8 cellular contexts compared by ENCODE assay signal in genomic region chr7:120272896-120273475, GRCh38. TPM values are rescaled to one million over a fixed set of nuclear protein-coding genes. Genes with fewer than 3 reads are reported as not detected.
A peak's percentile ranks its signal among the peaks of the same experiment; 100 is the strongest.
DNase-seq lines count a peak whose midpoint lies in the region; ATAC-seq and TF ChIP-seq lines count a peak whose summit lies in the region.

Gene KCND2, plus strand, starts transcription at chr7:120273175.

- H3K9ac ChIP-seq in neural progenitor cell, result no peak within 1 kb of the TSS

- H3K4me1 Mint-ChIP-seq in T-helper 2 cell treated with Interferon-gamma antibody and Interleukin-4, amounts not matched to agents 5 μg/mL and 100 μg/mL, for 36 hours (ENCODE audit: low read depth), result peaks cover 4% of the 10 kb centered on the region
- H3K4me1 Mint-ChIP-seq in neural progenitor cell, result peaks cover 7% of the 10 kb centered on the region

- H3K27me3 ChIP-seq in esophagus (ENCODE audit: control insufficient read depth in 1 of 2, insufficient read depth in 2 of 2, low read length in 2 of 2), result no peaks in the 10 kb centered on the region
- H3K27me3 ChIP-seq in neural progenitor cell, result peaks cover 26% of the 10 kb centered on the region

- no peak within 1 kb of the TSS for H3K27ac ChIP-seq in esophagus (ENCODE audit: low read depth in 2 of 2, low read length in 1 of 2)
- H3K27ac ChIP-seq in neural progenitor cell, result no peak within 1 kb of the TSS

- ATAC-seq in HG02885 (IDR thresholded peaks at IDR 0.05; ENCODE audit: poor library complexity, unreplicated experiment), result peak; percentile 41
- ATAC-seq in esophagus mucosa, result no peak

- peaks cover 2% of the 10 kb centered on the region for H3K36me3 Mint-ChIP-seq in T-helper 2 cell treated with Interferon-gamma antibody and Interleukin-4, amounts not matched to agents 5 μg/mL and 100 μg/mL, for 36 hours (ENCODE audit: low read depth)
- H3K36me3 Mint-ChIP-seq in neural progenitor cell, result no peaks in the 10 kb centered on the region

- TF ChIP-seq CTCF in neural progenitor cell (IDR thresholded peaks at IDR 0.05), result no peak

- H4K20me1 ChIP-seq in neural progenitor cell (ENCODE audit: low read depth), result no peaks in the 10 kb centered on the region

- H3K4me2 ChIP-seq in neural progenitor cell, result peak within 1 kb of the TSS; percentile 85

- no peaks in the 10 kb centered on the region for H3K79me2 ChIP-seq in neural progenitor cell (ENCODE audit: low read depth)

- 1 to 2% methylated on average over 48 to 59 of the region's 59 CpGs for WGBS in esophagus, 2 donors

- H3K36me3 ChIP-seq in esophagus (ENCODE audit: control insufficient read depth in 2 of 2, insufficient read depth in 2 of 2, low read length in 1 of 2), result no peaks in the 10 kb centered on the region
- H3K36me3 ChIP-seq in neural progenitor cell, result no peaks in the 10 kb centered on the region

- H3K9me3 ChIP-seq in esophagus (ENCODE audit: control insufficient read depth in 2 of 2, insufficient read depth in 1 of 2, low read depth in 1 of 2, low read length in 1 of 2), result no peaks in the 10 kb centered on the region
- H3K9me3 ChIP-seq in neural progenitor cell (ENCODE audit: low read depth), result no peaks in the 10 kb centered on the region

- H2AFZ ChIP-seq in neural progenitor cell (replicated peaks), result peak within 1 kb of the TSS; percentile 99

- peak within 1 kb of the TSS; percentile 34 to 43 for H3K4me3 ChIP-seq in esophagus (ENCODE audit: low read depth in 1 of 2, low read length in 2 of 2)
- peak within 1 kb of the TSS; percentile 75 for H3K4me3 ChIP-seq in neural progenitor cell

- peaks cover 28% of the 10 kb centered on the region for H3K27me3 Mint-ChIP-seq in T-helper 2 cell treated with Interferon-gamma antibody and Interleukin-4, amounts not matched to agents 5 μg/mL and 100 μg/mL, for 36 hours (ENCODE audit: low read depth)
- peaks cover 13% of the 10 kb centered on the region for H3K27me3 Mint-ChIP-seq in neural progenitor cell (ENCODE audit: insufficient read depth, low read depth)

- H3K9me3 Mint-ChIP-seq in T-helper 2 cell treated with Interferon-gamma antibody and Interleukin-4, amounts not matched to agents 5 μg/mL and 100 μg/mL, for 36 hours, result no peaks in the 10 kb centered on the region
- peaks cover 3% of the 10 kb centered on the region for H3K9me3 Mint-ChIP-seq in neural progenitor cell

- H3K4me3 Mint-ChIP-seq in T-helper 2 cell treated with Interferon-gamma antibody and Interleukin-4, amounts not matched to agents 5 μg/mL and 100 μg/mL, for 36 hours, result peak within 1 kb of the TSS; percentile 87
- H3K4me3 Mint-ChIP-seq in neural progenitor cell, result peak within 1 kb of the TSS; percentile 99

- no peak for DNase-seq in T-helper 2 cell treated with Interferon-gamma antibody and Interleukin-4, amounts not matched to agents 5 μg/mL and 100 μg/mL, for 36 hours (ENCODE audit: low spot score)
- DNase-seq in T-helper 2 cell, result no peak
- peak; percentile 36 for DNase-seq in NCI-H774 (lab: John Stamatoyannopoulos, UW)
- peak; percentile 73 for DNase-seq in neural progenitor cell (ENCODE audit: low spot score)
- no peak for DNase-seq in SIG-M5 treated with dmso at 0.1 percent for 504 hours (lab: John Stamatoyannopoulos, UW; ENCODE audit: unreplicated experiment)

- no peak within 1 kb of the TSS for H3K27ac Mint-ChIP-seq in T-helper 2 cell treated with Interferon-gamma antibody and Interleukin-4, amounts not matched to agents 5 μg/mL and 100 μg/mL, for 36 hours
- H3K27ac Mint-ChIP-seq in neural progenitor cell, result peak within 1 kb of the TSS; percentile 80

- H3K4me1 ChIP-seq in esophagus (ENCODE audit: control insufficient read depth in 2 of 2, insufficient read depth in 2 of 2, low read length in 1 of 2) (peaks cover 0 to 11% of the 10 kb centered on the region in 2 donors), neural progenitor cell (no peaks in the 10 kb centered on the region)

- H3F3A ChIP-seq in neural progenitor cell (ENCODE audit: low read depth), result peaks cover 5% of the 10 kb centered on the region

RNA-seq across cellular contexts. Expression of gene KCND2, which starts in this region (rescaled TPM):
- polyA plus RNA-seq in esophagus, result under 1 TPM in 1 of 2 donors, not detected in 1; 0.04 TPM
- total RNA-seq in neural progenitor cell (ENCODE audit: low replicate concordance), result 2.7 and 2.9 TPM in 2 replicates
- not detected for total RNA-seq in esophagus mucosa

Comparison
In these comparisons a context has a peak if more than half of its experiments do, and no peak if none do; other contexts are left out.
1. DNase-seq: peak in NCI-H774 (single experiment) and neural progenitor cell (single experiment); none in T-helper 2 cell treated with Interferon-gamma antibody and Interleukin-4, amounts not matched to agents 5 μg/mL and 100 μg/mL, for 36 hours (single experiment), T-helper 2 cell (0 of 5) and SIG-M5 treated with dmso at 0.1 percent for 504 hours (single experiment).